14 cellular contexts compared by ENCODE assay signal in the genomic region with DNA sequence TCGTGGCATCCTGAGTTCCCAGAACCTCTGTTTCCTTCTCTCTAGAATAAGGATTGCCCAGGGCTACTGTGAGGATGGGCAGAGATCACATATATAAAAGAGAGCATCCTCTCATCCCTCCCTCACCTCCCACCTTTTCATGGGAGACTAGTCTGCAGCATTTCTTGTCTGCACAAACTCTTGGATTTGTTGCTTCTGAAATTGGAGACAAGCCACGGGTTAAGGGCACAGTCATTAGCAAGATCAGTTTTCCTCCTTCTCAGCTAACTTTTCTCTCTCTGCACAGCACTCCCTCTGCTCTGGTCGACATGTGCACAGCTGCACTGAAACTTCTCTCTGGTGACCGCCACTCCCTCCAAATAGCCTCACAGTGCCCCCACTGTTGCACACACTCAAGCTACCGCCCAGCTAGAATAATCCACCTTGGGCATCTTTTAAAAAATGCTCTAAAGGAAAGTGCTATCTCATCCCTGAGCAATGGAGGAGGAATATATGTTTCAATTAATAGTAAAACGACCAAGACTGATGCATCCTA. TPM values are rescaled to one million over a fixed set of nuclear protein-coding genes. Genes with fewer than 3 reads are reported as not detected.
DNase-seq lines count a peak whose midpoint lies in the region; ATAC-seq and TF ChIP-seq lines count a peak whose summit lies in the region.
"Had no signal": no experiment of that assay in that cellular context is flagged by ENCODE, and none has a peak within 500 bp of the region (broad histone marks: within the 10 kb centered on the region; RNA-seq: fewer than 3 reads in every experiment).

No MANE protein-coding gene starts in this region.

- no peak overlapping the region for H3K9ac ChIP-seq in neuronal stem cell (ENCODE audit: low read depth, low read length, poor library complexity)

- no CpG with 5 or more reads among the region's 6 CpGs for WGBS in neuronal stem cell (ENCODE audit: extremely low coverage in 2 of 2, insufficient read length in 2 of 2, insufficient replicate concordance in 1 of 2), 2 donors
- WGBS in heart left ventricle, 4 donors: 56 to 69% (median 59%) methylated on average over 6 of the region's 6 CpGs

- H2BK120ac ChIP-seq in neuronal stem cell (ENCODE audit: low read depth, low read length): no peak overlapping the region

- no peak overlapping the region for H2AK5ac ChIP-seq in neuronal stem cell (ENCODE audit: low read depth, low read length)

- peaks cover 0 to 3% (median 0%) of the 10 kb centered on the region in 3 experiments for H3K27me3 ChIP-seq in neuronal stem cell (ENCODE audit: control insufficient read depth in 3 of 3, insufficient read depth in 3 of 3, low read depth in 1 of 3, low read length in 3 of 3)
- peaks cover 0 to 17% (median 0%) of the 10 kb centered on the region in 9 donors for H3K27me3 ChIP-seq in heart left ventricle

- no peaks in the 10 kb centered on the region for H3K9me3 ChIP-seq in HEK293 (ENCODE audit: control insufficient read depth, insufficient read depth, low read depth, low read length)
- no peaks in the 10 kb centered on the region for H3K9me3 ChIP-seq in neuronal stem cell (replicated peaks in 1 of 2; ENCODE audit: control insufficient read depth in 2 of 2, insufficient read depth in 1 of 2, low read depth in 1 of 2, low read length in 2 of 2)
- peaks cover 0 to 13% (median 7%) of the 10 kb centered on the region in 12 donors for H3K9me3 ChIP-seq in heart left ventricle
- H3K9me3 ChIP-seq: BE2C had no signal

- no peak overlapping the region for H2BK5ac ChIP-seq in neuronal stem cell (ENCODE audit: low read length)

- POLR2A ChIA-PET in HEK293 (lab: Yijun Ruan, JAX): no interaction called here

- H3K36me3 ChIP-seq in HEK293 (ENCODE audit: control insufficient read depth in 2 of 2, insufficient read depth in 1 of 2, low read length in 2 of 2): no peaks in the 10 kb centered on the region
- H3K36me3 ChIP-seq in neuronal stem cell (replicated peaks in 1 of 2; ENCODE audit: control insufficient read depth in 2 of 2, insufficient read depth in 2 of 2, low read length in 2 of 2): no peaks in the 10 kb centered on the region
- no peaks in the 10 kb centered on the region for H3K36me3 ChIP-seq in heart left ventricle
- H3K36me3 ChIP-seq: BE2C had no signal

- no peak overlapping the region for H3K18ac ChIP-seq in neuronal stem cell (ENCODE audit: low read length)

- no peak overlapping the region for H4K8ac ChIP-seq in neuronal stem cell (ENCODE audit: low read depth, low read length)

- H3K4me3 ChIP-seq in HEK293 (ENCODE audit: low read depth, low read length) (no peak overlapping the region), neuronal stem cell (ENCODE audit: low read length in 2 of 2) (no peak overlapping the region), heart left ventricle (no peak overlapping the region)
- H3K4me3 ChIP-seq: A549 had no signal

- H3K4me2 ChIP-seq in neuronal stem cell (ENCODE audit: insufficient read depth, low read length, poor library complexity, severe bottlenecking): no peak overlapping the region
- H3K4me2 ChIP-seq: A549 had no signal

- no peak overlapping the region for H3K14ac ChIP-seq in neuronal stem cell (ENCODE audit: low read length)

- TF ChIP-seq POLR2A in heart left ventricle (IDR thresholded peaks at IDR 0.05): no peak

- ATAC-seq in heart left ventricle: no peak
- ATAC-seq: A549 had no signal

- intact Hi-C loops in heart left ventricle (cut with DNase I): no loop called here

- H3K27ac ChIP-seq in HEK293 (ENCODE audit: extremely low read depth, low read depth, low read length) (no peak overlapping the region), neuronal stem cell (replicated peaks; ENCODE audit: low read length) (no peak overlapping the region), heart left ventricle (no peak overlapping the region)
- H3K27ac ChIP-seq: A549, C4-2B had no signal

- CTCF ChIA-PET in HEK293 (lab: Yijun Ruan, JAX): interaction anchor here (0.9 kb wide), 1 partner anchor 11 kb away, joined by 3 read pairs; no protein-coding TSS in a partner anchor

- H2BK12ac ChIP-seq in neuronal stem cell (ENCODE audit: low read length): no peak overlapping the region

- peak overlapping the region; percentile 53 for H3K23ac ChIP-seq in neuronal stem cell (ENCODE audit: low read depth, low read length, poor library complexity)

- no peak overlapping the region for H3K4ac ChIP-seq in neuronal stem cell (ENCODE audit: low read length)

- DNase-seq in RPMI8226 (peak; percentile 61), neuronal stem cell (ENCODE audit: low spot score) (no peak), NCI-H2196 (lab: John Stamatoyannopoulos, UW; ENCODE audit: unreplicated experiment) (no peak), NCI-H2029 (lab: John Stamatoyannopoulos, UW) (no peak), heart left ventricle (no peak)
- DNase-seq: BE2C; CD4-positive, alpha-beta memory T cell; DMS79 treated with DMSO at 0.1 percent for 48 hours; EL; H7; IMR-90 had no signal

- TF ChIP-seq CTCF in HEK293 (tag by site-specific recombination; IDR thresholded peaks at IDR 0.05) (no peak), heart left ventricle (IDR thresholded peaks at IDR 0.05) (no peak)

- H3K79me1 ChIP-seq in neuronal stem cell (ENCODE audit: low read depth, low read length): no peaks in the 10 kb centered on the region

- no peak overlapping the region for H2AFZ ChIP-seq in neuronal stem cell (ENCODE audit: low read length)

- H2BK15ac ChIP-seq in neuronal stem cell (ENCODE audit: low read length): no peak overlapping the region

- H3K4me1 ChIP-seq in HEK293 (ENCODE audit: control insufficient read depth, insufficient read depth, low read length) (no peaks in the 10 kb centered on the region), neuronal stem cell (ENCODE audit: control insufficient read depth in 2 of 2, insufficient read depth in 1 of 2, low read depth in 1 of 2, low read length in 2 of 2) (peaks cover 0 to 7% of the 10 kb centered on the region in 2 donors), heart left ventricle (peaks cover 0 to 3% (median 0%) of the 10 kb centered on the region in 12 donors)
- H3K4me1 ChIP-seq: A549, BE2C had no signal

- H4K91ac ChIP-seq in neuronal stem cell (ENCODE audit: low read depth, low read length, poor library complexity): no peak overlapping the region

TF ChIP-seq in HEK293, 187 proteins besides CTCF, POLR2A, EP300 and RAD21:
- TF ChIP-seq ZFP3 (tag by site-specific recombination; IDR thresholded peaks at IDR 0.05; ENCODE audit: low read depth) (no peak), ZNF341 (tag by site-specific recombination; IDR thresholded peaks at IDR 0.05; ENCODE audit: low read depth) (peak; percentile 76), ZNF707 (tag by site-specific recombination; IDR thresholded peaks at IDR 0.05) (no peak), ZNF138 (tag by site-specific recombination; IDR thresholded peaks at IDR 0.05; ENCODE audit: borderline replicate concordance) (no peak), ZNF776 (tag by site-specific recombination; IDR thresholded peaks at IDR 0.05; ENCODE audit: borderline replicate concordance) (no peak), ZNF837 (tag by site-specific recombination; IDR thresholded peaks at IDR 0.05) (no peak), ZNF391 (tag by site-specific recombination; IDR thresholded peaks at IDR 0.05; ENCODE audit: borderline replicate concordance, low read depth) (no peak), ZNF335 (tag by site-specific recombination; conservative IDR thresholded peaks at IDR 0.05) (no peak)

RNA-seq across cellular contexts. Expression of a gene that starts 50.9 kb away (rescaled TPM):
- polyA plus RNA-seq in neuronal stem cell (2013, experiment 1 of 2): 44.1 TPM
- polyA plus RNA-seq in neuronal stem cell (2013, experiment 2 of 2): 44.2 TPM
- total RNA-seq in heart left ventricle: 10 to 100 TPM; 40.4 to 79.9 (median 48.2) TPM
- polyA plus RNA-seq in heart left ventricle: 10 to 100 TPM; 33.4 to 51.5 TPM
